Comparison of ENCODE assay signal across 27 cellular contexts in the genomic region with DNA sequence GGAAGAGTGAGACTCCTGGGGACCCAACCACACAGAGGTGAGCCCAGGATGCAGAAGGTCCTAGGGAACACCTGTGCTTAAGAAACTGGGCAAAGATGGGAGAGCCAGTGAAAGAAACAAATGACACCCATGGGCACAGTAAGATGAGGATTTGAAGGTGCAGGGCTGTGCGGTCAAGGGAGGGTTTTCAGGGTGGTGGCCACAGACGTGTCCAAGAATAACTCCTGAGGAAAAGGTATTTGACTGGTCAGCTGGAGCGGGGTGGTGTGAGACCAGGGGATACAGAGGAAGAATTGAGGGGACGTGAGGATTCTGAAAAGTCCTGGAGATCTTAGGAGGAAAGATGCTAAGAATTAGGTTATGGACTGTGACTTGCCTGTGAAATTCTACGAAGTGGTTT.
"Had no signal": no experiment of that assay in that cellular context is flagged by ENCODE, and none has a peak within 500 bp of the region (broad histone marks: within the 10 kb centered on the region; RNA-seq: fewer than 3 reads in every experiment).

No MANE protein-coding gene starts in this region.

- H3K27me3 ChIP-seq: stomach, suprapubic skin, testis, thyroid gland, tibial nerve, transverse colon, upper lobe of left lung, upper lobe of right lung, uterus, vagina had no signal

- H3K4me1 Mint-ChIP-seq: stimulated activated effector memory CD8-positive, alpha-beta T cell treated with anti-CD3 and anti-CD28 coated beads, Interleukin-12 subunit alpha, Interleukin-12 subunit beta, amount 100 ng/mL, for 72 hours; stimulated activated naive CD8-positive, alpha-beta T cell treated with anti-CD3 and anti-CD28 coated beads, Interleukin-15, amount 100 ng/mL, for 72 hours had no signal

- H3K9me3 ChIP-seq: stomach, suprapubic skin, testis, thoracic aorta, thyroid gland, tibial artery, tibial nerve, transverse colon, upper lobe of left lung, upper lobe of right lung, uterus, vagina had no signal

- H3K4me3 Mint-ChIP-seq: stimulated activated effector memory CD8-positive, alpha-beta T cell treated with anti-CD3 and anti-CD28 coated beads, Interleukin-12 subunit alpha, Interleukin-12 subunit beta, amount 100 ng/mL, for 72 hours; stimulated activated memory B cell treated with anti-CD40 and anti-IgM and Interleukin-4, amounts not matched to agents 10 μg/mL and 1 μg/mL and 100 μg/mL, for 72 hours; stimulated activated naive B cell treated with anti-CD40 and anti-IgM and Interleukin-4, amounts not matched to agents 10 μg/mL and 1 μg/mL and 100 μg/mL, for 72 hours; stimulated activated naive CD8-positive, alpha-beta T cell treated with anti-CD3 and anti-CD28 coated beads, Interleukin-15, amount 100 ng/mL, for 72 hours; stimulated activated naive CD8-positive, alpha-beta T cell treated with anti-CD3 and anti-CD28 coated beads, Interleukin-15, Interleukin-2, amounts not matched to agents 100 ng/mL and 50 ng/mL, for 24 hours; type B pancreatic cell had no signal

- H3K36me3 ChIP-seq: stomach, suprapubic skin, thoracic aorta, thyroid gland, tibial artery, tibial nerve, transverse colon, upper lobe of left lung, upper lobe of right lung, uterus, vagina had no signal

- H3K4me3 ChIP-seq: stomach, suprapubic skin, testis, thoracic aorta, thyroid gland, tibial artery, tibial nerve, transverse colon, upper lobe of left lung, upper lobe of right lung, uterus, vagina had no signal

- H3K27ac Mint-ChIP-seq: stimulated activated effector memory CD8-positive, alpha-beta T cell treated with anti-CD3 and anti-CD28 coated beads, Interleukin-12 subunit alpha, Interleukin-12 subunit beta, amount 100 ng/mL, for 72 hours; stimulated activated memory B cell treated with anti-CD40 and anti-IgM and Interleukin-4, amounts not matched to agents 10 μg/mL and 1 μg/mL and 100 μg/mL, for 72 hours; stimulated activated naive B cell treated with anti-CD40 and anti-IgM and Interleukin-4, amounts not matched to agents 10 μg/mL and 1 μg/mL and 100 μg/mL, for 72 hours; stimulated activated naive CD8-positive, alpha-beta T cell treated with anti-CD3 and anti-CD28 coated beads, Interleukin-15, Interleukin-2, amounts not matched to agents 100 ng/mL and 50 ng/mL, for 24 hours; type B pancreatic cell had no signal

- ATAC-seq: stimulated activated effector memory CD8-positive, alpha-beta T cell treated with anti-CD3 and anti-CD28 coated beads, Interleukin-12 subunit alpha, Interleukin-12 subunit beta, amount 100 ng/mL, for 72 hours; stimulated activated memory B cell treated with anti-CD40 and anti-IgM and Interleukin-4, amounts not matched to agents 10 μg/mL and 1 μg/mL and 100 μg/mL, for 72 hours; stimulated activated naive B cell treated with anti-CD40 and anti-IgM and Interleukin-4, amounts not matched to agents 10 μg/mL and 1 μg/mL and 100 μg/mL, for 72 hours; stimulated activated naive CD8-positive, alpha-beta T cell treated with anti-CD3 and anti-CD28 coated beads, Interleukin-15, amount 100 ng/mL, for 72 hours; stimulated activated naive CD8-positive, alpha-beta T cell treated with anti-CD3 and anti-CD28 coated beads, Interleukin-15, Interleukin-2, amounts not matched to agents 100 U/mL and 50 U/mL, for 24 hours had no signal

- H3K36me3 Mint-ChIP-seq: stimulated activated effector memory CD8-positive, alpha-beta T cell treated with anti-CD3 and anti-CD28 coated beads, Interleukin-12 subunit alpha, Interleukin-12 subunit beta, amount 100 ng/mL, for 72 hours; stimulated activated memory B cell treated with anti-CD40 and anti-IgM and Interleukin-4, amounts not matched to agents 10 μg/mL and 1 μg/mL and 100 μg/mL, for 72 hours; stimulated activated naive B cell treated with anti-CD40 and anti-IgM and Interleukin-4, amounts not matched to agents 10 μg/mL and 1 μg/mL and 100 μg/mL, for 72 hours; type B pancreatic cell had no signal

- H3K27me3 Mint-ChIP-seq: stimulated activated memory B cell treated with anti-CD40 and anti-IgM and Interleukin-4, amounts not matched to agents 10 μg/mL and 1 μg/mL and 100 μg/mL, for 72 hours; stimulated activated naive CD8-positive, alpha-beta T cell treated with anti-CD3 and anti-CD28 coated beads, Interleukin-15, Interleukin-2, amounts not matched to agents 100 ng/mL and 50 ng/mL, for 24 hours; type B pancreatic cell had no signal

- DNase-seq: stimulated activated CD4-positive, alpha-beta T cell treated with anti-CD3 and anti-CD28 coated beads, Interleukin-2, amount 100 ng/mL, for 48 hours; stimulated activated CD4-positive, alpha-beta T cell treated with anti-CD3 and anti-CD28 coated beads, Interleukin-4, amount 100 ng/mL, for 1 hour; stimulated activated CD4-positive, alpha-beta T cell treated with anti-CD3 and anti-CD28 coated beads, Interleukin-4, amount 100 ng/mL, for 24 hours; stimulated activated CD4-positive, alpha-beta T cell treated with anti-CD3 and anti-CD28 coated beads, Interleukin-4, amount 100 ng/mL, for 4 hours; stimulated activated CD8-positive, alpha-beta memory T cell treated with anti-CD3 and anti-CD28 coated beads, Interleukin-4, amount 100 ng/mL, for 48 hours; stimulated activated naive B cell treated with anti-CD40 and anti-IgM and Interleukin-4, amounts not matched to agents 10 μg/mL and 1 μg/mL and 100 μg/mL, for 72 hours; stimulated activated naive CD4-positive, alpha-beta T cell treated with Interleukin-2 at 50 U/mL for 16 hours; stimulated activated naive CD8-positive, alpha-beta T cell treated with anti-CD3 and anti-CD28 coated beads, Interleukin-15, amount 100 ng/mL, for 72 hours; stimulated activated naive CD8-positive, alpha-beta T cell treated with anti-CD3 and anti-CD28 coated beads, Interleukin-15, Interleukin-2, amounts not matched to agents 100 U/mL and 50 U/mL, for 24 hours; stomach; substantia nigra; testis; thyroid gland; tibial artery; transverse colon; trophoblast cell; upper lobe of left lung; upper lobe of right lung; uterus had no signal

- H3K4me1 ChIP-seq: stomach, suprapubic skin, testis, thyroid gland, tibial artery, tibial nerve, transverse colon, upper lobe of left lung, upper lobe of right lung, uterus, vagina had no signal

- H3K9me3 Mint-ChIP-seq: stimulated activated effector memory CD8-positive, alpha-beta T cell treated with anti-CD3 and anti-CD28 coated beads, Interleukin-12 subunit alpha, Interleukin-12 subunit beta, amount 100 ng/mL, for 72 hours; stimulated activated memory B cell treated with anti-CD40 and anti-IgM and Interleukin-4, amounts not matched to agents 10 μg/mL and 1 μg/mL and 100 μg/mL, for 72 hours; stimulated activated naive B cell treated with anti-CD40 and anti-IgM and Interleukin-4, amounts not matched to agents 10 μg/mL and 1 μg/mL and 100 μg/mL, for 72 hours; stimulated activated naive CD8-positive, alpha-beta T cell treated with anti-CD3 and anti-CD28 coated beads, Interleukin-15, amount 100 ng/mL, for 72 hours; stimulated activated naive CD8-positive, alpha-beta T cell treated with anti-CD3 and anti-CD28 coated beads, Interleukin-15, Interleukin-2, amounts not matched to agents 100 ng/mL and 50 ng/mL, for 24 hours; type B pancreatic cell had no signal

- H3K27ac ChIP-seq: stomach, suprapubic skin, testis, thoracic aorta, thyroid gland, tibial artery, tibial nerve, transverse colon, upper lobe of left lung, upper lobe of right lung, uterus, vagina had no signal
